ENCODE assay signal across 1 cellular context in genomic region chr15:65095011-65095746, GRCh38.
TF ChIP-seq lines count a peak whose summit lies in the region.

No MANE protein-coding gene starts in this region.

TF ChIP-seq in HepG2, 621 proteins besides CTCF, POLR2A, EP300 and RAD21:
- TF ChIP-seq ATF3 (CRISPR knock-in tag; IDR thresholded peaks at IDR 0.05) (peak; percentile 65), ATF7 (IDR thresholded peaks at IDR 0.05) (peak; percentile 87), ATF7 (CRISPR knock-in tag; IDR thresholded peaks at IDR 0.05) (no peak), RARA (CRISPR knock-in tag; IDR thresholded peaks at IDR 0.05) (peak; percentile 69), ZMAT3 (CRISPR knock-in tag; conservative IDR thresholded peaks at IDR 0.05) (no peak), SETDB1 (CRISPR knock-in tag; IDR thresholded peaks at IDR 0.05; ENCODE audit: borderline replicate concordance) (no peak), GATAD2A (CRISPR knock-in tag; IDR thresholded peaks at IDR 0.05) (peak; percentile 18; the same call in 1 of the 2 replicates), ZFX (CRISPR knock-in tag; IDR thresholded peaks at IDR 0.05; ENCODE audit: low read depth) (no peak), SRY (CRISPR knock-in tag; IDR thresholded peaks at IDR 0.05) (no peak), CEBPG (CRISPR knock-in tag; IDR thresholded peaks at IDR 0.05) (0 out of 2 replicates have a peak, but pooled peaks have one; percentile 34), REL (CRISPR knock-in tag; conservative IDR thresholded peaks at IDR 0.05) (no peak), PATZ1 (CRISPR knock-in tag; IDR thresholded peaks at IDR 0.05) (0 out of 2 replicates have a peak, but pooled peaks have one; percentile 42), CEBPB (IDR thresholded peaks at IDR 0.05; ENCODE audit: borderline replicate concordance, low read depth, low read length) (peak; percentile 45; the same call in 1 of the 2 replicates), ZBTB4 (CRISPR knock-in tag; IDR thresholded peaks at IDR 0.05; ENCODE audit: borderline replicate concordance) (no peak), PITX1 (CRISPR knock-in tag; IDR thresholded peaks at IDR 0.05) (0 out of 2 replicates have a peak, but pooled peaks have one; percentile 28), CREB1 (IDR thresholded peaks at IDR 0.05) (peak; percentile 77), CREB1 (CRISPR knock-in tag; IDR thresholded peaks at IDR 0.05) (no peak; the same call in 1 of the 2 replicates)
